ENCODE assay signal across 8 cellular contexts in genomic region chr17:1109606-1110523, GRCh38.
DNase-seq lines count a peak whose midpoint lies in the region; ATAC-seq, FAIRE-seq and TF ChIP-seq lines count a peak whose summit lies in the region.

No MANE protein-coding gene starts in this region.

- no peak for TF ChIP-seq POLR2A in H1 (IDR thresholded peaks at IDR 0.05; ENCODE audit: control extremely low read depth in 1 of 2, low read depth in 2 of 2, low read length in 2 of 2)
- no peak for TF ChIP-seq POLR2A in vagina (IDR thresholded peaks at IDR 0.05)

- H3K27me3 ChIP-seq in H1 (replicated peaks in 1 of 4; ENCODE audit: control insufficient read depth in 3 of 4, extremely low read depth in 1 of 4, insufficient read depth in 3 of 4, low read length in 3 of 4): peaks cover 0 to 10% (median 7%) of the 10 kb centered on the region in 4 experiments; a peak in 5 of 7 replicates
- H3K27me3 ChIP-seq in vagina: no peaks in the 10 kb centered on the region

- H3K14ac ChIP-seq in H1 (ENCODE audit: insufficient read length): no peak overlapping the region

- CTCF ChIA-PET in H1 (lab: Charles Lee; ENCODE audit: partially characterized antibody): interaction anchor here (0.7 to 6.8 kb wide), 8 partner anchors 13 to 55 kb away, joined by 3 to 29 read pairs (median 4); no protein-coding TSS in a partner anchor

- DNase-seq in Caki2 (ENCODE audit: low read depth) (peak; percentile 81), HFFc6 (peak; percentile 21), T-helper 17 cell (no peak), H1 (ENCODE audit: low read depth in 1 of 2, low spot score in 2 of 2) (peak in 1 of 2 experiments; percentile 63), myocyte (ENCODE audit: low read depth) (peak; percentile 53), vagina (ENCODE audit: extremely low spot score in 2 of 2) (no peak)

- peak overlapping the region; percentile 67 to 98 for H3K4me2 ChIP-seq in H1 (ENCODE audit: insufficient read depth in 1 of 2, low read depth in 2 of 2, low read length in 2 of 2)

- ATAC-seq in T-helper 17 cell (peak; percentile 49), GM21381 (IDR thresholded peaks at IDR 0.05; ENCODE audit: unreplicated experiment) (no peak), HG02571 (IDR thresholded peaks at IDR 0.05; ENCODE audit: unreplicated experiment) (no peak)

- H3K18ac ChIP-seq in H1 (ENCODE audit: extremely low read depth, low read length): peak overlapping the region; percentile 60; the same call in 1 of the 2 replicates

- POLR2A ChIA-PET in H1 (lab: Charles Lee; ENCODE audit: partially characterized antibody): interaction anchor here (0.5 to 1.5 kb wide), 10 partner anchors 9 to 607 kb away, joined by 3 to 4 read pairs (median 3); no protein-coding TSS in a partner anchor

- peaks cover 12% of the 10 kb centered on the region; the same call in 1 of the 2 replicates for H3K23me2 ChIP-seq in H1 (ENCODE audit: low read depth, low read length)

- H3K4ac ChIP-seq in H1 (replicated peaks; ENCODE audit: insufficient read length, low read depth, low read length): no peak overlapping the region

- H3K36me3 ChIP-seq in H1 (ENCODE audit: control insufficient read depth in 2 of 4, insufficient read depth in 4 of 4, low read length in 3 of 4) (no peaks in the 10 kb centered on the region), vagina (no peaks in the 10 kb centered on the region)

- peaks cover 6% of the 10 kb centered on the region; the same call in 1 of the 2 replicates for H3K79me1 ChIP-seq in H1 (ENCODE audit: low read depth, low read length)

- H3K27ac Mint-ChIP-seq in HFFc6 (peak overlapping the region; percentile 95), T-helper 17 cell (peak overlapping the region; percentile 29)

- H3K9me3 Mint-ChIP-seq in HFFc6: no peaks in the 10 kb centered on the region

- TF ChIP-seq EP300 in H1 (IDR thresholded peaks at IDR 0.05; ENCODE audit: borderline replicate concordance in 1 of 2, low read depth in 2 of 2, low read length in 2 of 2): no peak

- H2BK12ac ChIP-seq in H1 (ENCODE audit: low read depth, low read length): no peak overlapping the region; the same call in 1 of the 2 replicates

- peak overlapping the region; percentile 47 to 84 (median 50); a peak in 5 of 8 replicates for H3K4me3 ChIP-seq in H1 (ENCODE audit: extremely low read depth in 1 of 4, insufficient read depth in 2 of 4, low read depth in 3 of 4, low read length in 4 of 4)
- H3K4me3 ChIP-seq in vagina: peak overlapping the region; percentile 65 to 69

- no peak overlapping the region for H2BK120ac ChIP-seq in H1 (replicated peaks; ENCODE audit: low read depth, low read length)

- H2AK5ac ChIP-seq in H1 (ENCODE audit: low read depth, low read length): no peak overlapping the region

- no peaks in the 10 kb centered on the region for H3K79me2 ChIP-seq in H1 (ENCODE audit: control insufficient read depth in 1 of 2, insufficient read depth in 2 of 2, low read length in 2 of 2)

- H3K4me3 Mint-ChIP-seq in HFFc6 (peak overlapping the region; percentile 79), T-helper 17 cell (peak overlapping the region; percentile 90)

- H3K27me3 Mint-ChIP-seq in HFFc6 (ENCODE audit: insufficient read depth) (no peaks in the 10 kb centered on the region; the same call in 1 of the 2 replicates), T-helper 17 cell (no peaks in the 10 kb centered on the region)

- H2BK5ac ChIP-seq in H1 (ENCODE audit: low read depth, low read length): no peak overlapping the region

- peak overlapping the region; percentile 90; the same call in 1 of the 2 replicates for H4K8ac ChIP-seq in H1 (ENCODE audit: extremely low read depth, insufficient read depth, low read length)

- TF ChIP-seq CTCF in HFFc6 (IDR thresholded peaks at IDR 0.05) (no peak), H1 (IDR thresholded peaks at IDR 0.05; ENCODE audit: control extremely low read depth in 1 of 3, insufficient read depth in 1 of 3, low read depth in 1 of 3, low read length in 3 of 3) (no peak), vagina (IDR thresholded peaks at IDR 0.05) (no peak)

- TF ChIP-seq RAD21 in H1 (IDR thresholded peaks at IDR 0.05 in 1 of 2, conservative IDR thresholded peaks at IDR 0.05 in 1 of 2; ENCODE audit: low read depth in 2 of 2, low read length in 2 of 2): no peak

- no peak overlapping the region for H2BK15ac ChIP-seq in H1 (ENCODE audit: low read length)

- intact Hi-C loops in vagina (cut with DNase I): no loop called here

- 38% methylated on average over 17 of the region's 33 CpGs; no CpG with 5 or more reads in 1 of the 2 experiments for WGBS in H1 (ENCODE audit: extremely low coverage in 1 of 2, insufficient coverage in 1 of 2, insufficient read length in 1 of 2, insufficient replicate concordance in 2 of 2, low coverage in 1 of 2, low lambda C conversion rate in 2 of 2, missing lambda C conversion rate in 1 of 2), 2 experiments

- no peak overlapping the region for H2AFZ ChIP-seq in H1 (ENCODE audit: low read length)

- H3K23ac ChIP-seq in H1 (ENCODE audit: insufficient read length): no peak overlapping the region

- H3K36me3 Mint-ChIP-seq in HFFc6 (ENCODE audit: low read depth) (no peaks in the 10 kb centered on the region), T-helper 17 cell (ENCODE audit: low read depth) (no peaks in the 10 kb centered on the region)

- in situ Hi-C loops in Caki2 (cut with HindIII; ENCODE audit: low pct_unique_long_range_greater_than_20kb, low sequenced_read_pairs): no loop called here

- no peak for FAIRE-seq in H1 (lab: Jason Lieb, UNC)

- H3K9ac ChIP-seq in H1 (replicated peaks in 1 of 4; ENCODE audit: extremely low read depth in 1 of 4, low read depth in 3 of 4, low read length in 3 of 4): no peak overlapping the region

- H4K5ac ChIP-seq in H1 (ENCODE audit: insufficient read length, low read depth, low read length): no peak overlapping the region

- H4K20me1 ChIP-seq in H1 (replicated peaks in 1 of 2; ENCODE audit: control insufficient read depth in 1 of 2, insufficient read depth in 2 of 2, low read length in 2 of 2): peaks cover 4 to 10% of the 10 kb centered on the region in 2 experiments

- H3K4me1 ChIP-seq in H1 (replicated peaks in 1 of 4; ENCODE audit: control insufficient read depth in 3 of 4, insufficient read depth in 4 of 4, low read length in 3 of 4) (peaks cover 0 to 29% (median 22%) of the 10 kb centered on the region in 4 experiments; a peak in 6 of 7 replicates), vagina (peaks cover 67% of the 10 kb centered on the region)

- no peak overlapping the region for H3K56ac ChIP-seq in H1 (replicated peaks; ENCODE audit: insufficient read length, low read depth, low read length)

- H3K4me1 Mint-ChIP-seq in HFFc6 (ENCODE audit: low read depth) (peaks cover 44% of the 10 kb centered on the region), T-helper 17 cell (peaks cover 41% of the 10 kb centered on the region)

- no peaks in the 10 kb centered on the region for H3K9me3 ChIP-seq in T-helper 17 cell (ENCODE audit: control insufficient read depth, low read length, poor library complexity, severe bottlenecking)
- H3K9me3 ChIP-seq in H1 (ENCODE audit: insufficient read depth in 2 of 2, low read depth in 1 of 2, low read length in 1 of 2): no peaks in the 10 kb centered on the region
- H3K9me3 ChIP-seq in vagina: no peaks in the 10 kb centered on the region

- H4K91ac ChIP-seq in H1 (replicated peaks; ENCODE audit: insufficient read length, low read length): no peak overlapping the region

- no peak overlapping the region for H3K27ac ChIP-seq in H1 (ENCODE audit: low read depth, low read length)
- peak overlapping the region; percentile 90 for H3K27ac ChIP-seq in vagina

- H2BK20ac ChIP-seq in H1 (ENCODE audit: low read length): 0 out of 2 replicates have a peak overlapping the region, but pooled peaks have one; percentile 21

TF ChIP-seq in H1, 55 proteins besides CTCF, POLR2A, EP300 and RAD21 (continues in another document):
- no peak for TF ChIP-seq RXRA (IDR thresholded peaks at IDR 0.05; ENCODE audit: insufficient read depth, low read depth, low read length)
- TF ChIP-seq EGR1 (IDR thresholded peaks at IDR 0.05; ENCODE audit: borderline replicate concordance, low read depth, low read length): no peak
- no peak for TF ChIP-seq KDM4A (IDR thresholded peaks at IDR 0.05; ENCODE audit: low read depth, low read length, severe bottlenecking)
- no peak for TF ChIP-seq CREB1 (IDR thresholded peaks at IDR 0.05)
- TF ChIP-seq ATF3 (IDR thresholded peaks at IDR 0.05; ENCODE audit: insufficient read depth, low read depth, low read length): no peak
- TF ChIP-seq RBBP5 (IDR thresholded peaks at IDR 0.05; ENCODE audit: borderline replicate concordance, low read depth, low read length): no peak
- no peak for TF ChIP-seq PHF8 (conservative IDR thresholded peaks at IDR 0.05; ENCODE audit: low read depth, low read length)
- TF ChIP-seq EZH2 (IDR thresholded peaks at IDR 0.05; ENCODE audit: low read depth, low read length, severe bottlenecking): no peak
- TF ChIP-seq CHD1 (IDR thresholded peaks at IDR 0.05; ENCODE audit: low read depth, low read length): no peak

Comparison
In these comparisons a context has a peak if more than half of its experiments do, and no peak if none do; other contexts are left out.
1. DNase-seq: peak in Caki2 (single experiment), HFFc6 (single experiment) and myocyte (single experiment); none in T-helper 17 cell (0 of 3) and vagina (0 of 2).